Comparison of ENCODE assay signal across 8 cellular contexts in the genomic region with DNA sequence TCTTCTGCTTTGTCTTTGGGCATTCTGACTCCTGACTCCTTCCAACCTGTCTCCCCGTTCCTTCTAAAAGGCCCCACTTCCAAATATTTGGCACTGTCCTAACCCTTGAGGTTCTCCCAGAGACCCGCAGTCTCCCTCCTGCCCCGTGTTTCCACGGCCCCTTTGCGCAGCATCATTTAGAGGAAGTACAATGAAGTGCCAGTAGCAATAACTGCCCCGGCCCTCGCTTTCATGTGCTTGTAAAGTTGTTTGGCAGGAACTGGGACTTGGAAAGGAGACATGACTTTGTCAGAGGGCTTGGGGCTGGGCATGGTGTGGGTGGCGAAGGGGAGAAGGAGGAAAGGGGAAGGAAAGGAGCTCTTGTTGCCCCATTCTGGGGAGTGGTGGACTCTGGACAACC. TPM values are rescaled to one million over a fixed set of nuclear protein-coding genes. Genes with fewer than 3 reads are reported as not detected.
DNase-seq lines count a peak whose midpoint lies in the region; ATAC-seq, FAIRE-seq and TF ChIP-seq lines count a peak whose summit lies in the region.

No MANE protein-coding gene starts in this region.

- 74% methylated on average over 8 of the region's 8 CpGs for WGBS in mesenchymal stem cell

- peak overlapping the region; percentile 98 for H3K9ac ChIP-seq in astrocyte (ENCODE audit: low read length)
- H3K9ac ChIP-seq in mesenchymal stem cell (ENCODE audit: low read length) = peak overlapping the region; percentile 96

- no peak overlapping the region for H2BK15ac ChIP-seq in mesenchymal stem cell (ENCODE audit: low read depth, poor library complexity, severe bottlenecking)

- H2BK120ac ChIP-seq in mesenchymal stem cell (ENCODE audit: low read depth, low read length) = peak overlapping the region; percentile 71

- H3K36me3 Mint-ChIP-seq in astrocyte (ENCODE audit: low read depth, unreplicated experiment) = no peaks in the 10 kb centered on the region

- H3K79me1 ChIP-seq in mesenchymal stem cell (replicated peaks; ENCODE audit: low read length, poor library complexity, severe bottlenecking) = peaks cover 5% of the 10 kb centered on the region

- H3K4me3 ChIP-seq in astrocyte (ENCODE audit: insufficient read depth, low read depth, low read length) (peak overlapping the region; percentile 91), mesenchymal stem cell (ENCODE audit: insufficient read depth in 1 of 2, low read depth in 1 of 2, low read length in 2 of 2) (peak overlapping the region; percentile 8 to 89)

- DNase-seq in stimulated activated CD4-positive, alpha-beta T cell treated with anti-CD3 and anti-CD28 coated beads, Interleukin-4, amount 100 ng/mL, for 1 hour = peak; percentile 34
- DNase-seq in stimulated activated CD4-positive, alpha-beta T cell treated with anti-CD3 and anti-CD28 coated beads, Interleukin-4, amount 100 ng/mL, for 24 hours = no peak
- DNase-seq in astrocyte (ENCODE audit: low read depth) (no peak), mesenchymal stem cell (peak; percentile 32), HPDE6-E6E7 (ENCODE audit: extremely low spot score) (no peak), NCI-H187 (lab: John Stamatoyannopoulos, UW) (no peak)
- DNase-seq in activated CD4-positive, CD25-positive, alpha-beta regulatory T cell treated with anti-CD3 and anti-CD28 coated beads, Interleukin-2, amount 50 U/mL, for 72 hours = no peak

- peak overlapping the region; percentile 63 for H3K4me3 Mint-ChIP-seq in astrocyte (ENCODE audit: unreplicated experiment)

- H2BK5ac ChIP-seq in mesenchymal stem cell (ENCODE audit: low read depth, low read length, poor library complexity, severe bottlenecking) = no peak overlapping the region

- ATAC-seq in HG03135 (IDR thresholded peaks at IDR 0.05; ENCODE audit: unreplicated experiment) = no peak

- H3K4me1 Mint-ChIP-seq in astrocyte (ENCODE audit: low read depth, unreplicated experiment) = peaks cover 39% of the 10 kb centered on the region

- H2AFZ ChIP-seq in astrocyte (ENCODE audit: low read depth, low read length) (no peak overlapping the region), mesenchymal stem cell (ENCODE audit: low read depth, low read length) (no peak overlapping the region)

- no peak for FAIRE-seq in astrocyte (lab: Jason Lieb, UNC)

- peaks cover 84% of the 10 kb centered on the region for H3K79me2 ChIP-seq in astrocyte (ENCODE audit: insufficient read depth, low read length)

- H3K23ac ChIP-seq in mesenchymal stem cell (ENCODE audit: low read length in 2 of 2) = no peak overlapping the region

- H3K27ac ChIP-seq in astrocyte (ENCODE audit: low read depth, low read length) (peak overlapping the region; percentile 94), mesenchymal stem cell (ENCODE audit: low read length, poor library complexity, severe bottlenecking) (peak overlapping the region; percentile 47)

- H3K4me2 ChIP-seq in astrocyte (ENCODE audit: low read length) (peak overlapping the region; percentile 95), mesenchymal stem cell (ENCODE audit: low read length, poor library complexity, severe bottlenecking) (peak overlapping the region; percentile 70)

- H4K20me1 ChIP-seq in astrocyte (ENCODE audit: insufficient read depth, low read length) = peaks cover 67% of the 10 kb centered on the region

- peaks cover 4% of the 10 kb centered on the region for H3K36me3 ChIP-seq in astrocyte (ENCODE audit: insufficient read depth, low read length)
- H3K36me3 ChIP-seq in mesenchymal stem cell (ENCODE audit: control insufficient read depth in 1 of 2, insufficient read depth in 2 of 2, low read depth in 1 of 2, low read length in 2 of 2) = peaks cover 0 to 66% of the 10 kb centered on the region in 2 experiments

- no peak overlapping the region for H3K14ac ChIP-seq in mesenchymal stem cell (ENCODE audit: low read length in 2 of 2)

- H3K18ac ChIP-seq in mesenchymal stem cell (ENCODE audit: low read depth in 1 of 2, low read length in 2 of 2) = peak overlapping the region in 1 of 2 experiments; percentile 77

- peak overlapping the region; percentile 59 for H4K8ac ChIP-seq in mesenchymal stem cell (ENCODE audit: low read length)

- H3K9me3 Mint-ChIP-seq in astrocyte (ENCODE audit: unreplicated experiment) = no peaks in the 10 kb centered on the region

- H3K4me1 ChIP-seq in astrocyte (ENCODE audit: insufficient read depth, low read length) (peaks cover 55% of the 10 kb centered on the region), mesenchymal stem cell (ENCODE audit: control insufficient read depth, insufficient read depth, low read depth, low read length) (peaks cover 28% of the 10 kb centered on the region)

- no peak for TF ChIP-seq CTCF in astrocyte (IDR thresholded peaks at IDR 0.05; ENCODE audit: insufficient read depth, low read depth, low read length)

- H2AK5ac ChIP-seq in mesenchymal stem cell (ENCODE audit: low read length, severe bottlenecking) = no peak overlapping the region

- H3K27me3 ChIP-seq in astrocyte (ENCODE audit: insufficient read depth, low read length) (no peaks in the 10 kb centered on the region), mesenchymal stem cell (ENCODE audit: control insufficient read depth in 1 of 2, insufficient read depth in 1 of 2, low read length in 2 of 2) (no peaks in the 10 kb centered on the region)

- H3K4ac ChIP-seq in mesenchymal stem cell (ENCODE audit: low read depth in 1 of 2, low read length in 2 of 2) = peak overlapping the region in 1 of 2 experiments; percentile 66

- peak overlapping the region; percentile 11 for H4K91ac ChIP-seq in mesenchymal stem cell (ENCODE audit: low read length)

- H3K27ac Mint-ChIP-seq in astrocyte (ENCODE audit: unreplicated experiment) = no peak overlapping the region

- H3K9me3 ChIP-seq in astrocyte (ENCODE audit: insufficient read depth, low read depth, low read length) (no peaks in the 10 kb centered on the region), mesenchymal stem cell (ENCODE audit: control insufficient read depth, low read length) (no peaks in the 10 kb centered on the region)

- H3K27me3 Mint-ChIP-seq in astrocyte (ENCODE audit: low read depth, unreplicated experiment) = peaks cover 6% of the 10 kb centered on the region

- H2BK12ac ChIP-seq in mesenchymal stem cell (ENCODE audit: low read length in 2 of 2) = peak overlapping the region; percentile 7 to 11

RNA-seq across cellular contexts. Expression of a gene that starts 2.6 kb away (rescaled TPM):
- 148 and 154 TPM in 2 replicates for total RNA-seq in astrocyte
- 1,373 TPM for polyA plus RNA-seq in mesenchymal stem cell (2013, experiment 1 of 2)
- polyA plus RNA-seq in mesenchymal stem cell (2013, experiment 2 of 2) = 1,315 TPM

Comparison
In these comparisons a context has a peak if more than half of its experiments do, and no peak if none do; other contexts are left out.
1. DNase-seq: peak in stimulated activated CD4-positive, alpha-beta T cell treated with anti-CD3 and anti-CD28 coated beads, Interleukin-4, amount 100 ng/mL, for 1 hour (single experiment) and mesenchymal stem cell (single experiment); none in stimulated activated CD4-positive, alpha-beta T cell treated with anti-CD3 and anti-CD28 coated beads, Interleukin-4, amount 100 ng/mL, for 24 hours (single experiment), astrocyte (single experiment), activated CD4-positive, CD25-positive, alpha-beta regulatory T cell treated with anti-CD3 and anti-CD28 coated beads, Interleukin-2, amount 50 U/mL, for 72 hours (single experiment), HPDE6-E6E7 (single experiment) and NCI-H187 (0 of 2).